In the genomic region with DNA sequence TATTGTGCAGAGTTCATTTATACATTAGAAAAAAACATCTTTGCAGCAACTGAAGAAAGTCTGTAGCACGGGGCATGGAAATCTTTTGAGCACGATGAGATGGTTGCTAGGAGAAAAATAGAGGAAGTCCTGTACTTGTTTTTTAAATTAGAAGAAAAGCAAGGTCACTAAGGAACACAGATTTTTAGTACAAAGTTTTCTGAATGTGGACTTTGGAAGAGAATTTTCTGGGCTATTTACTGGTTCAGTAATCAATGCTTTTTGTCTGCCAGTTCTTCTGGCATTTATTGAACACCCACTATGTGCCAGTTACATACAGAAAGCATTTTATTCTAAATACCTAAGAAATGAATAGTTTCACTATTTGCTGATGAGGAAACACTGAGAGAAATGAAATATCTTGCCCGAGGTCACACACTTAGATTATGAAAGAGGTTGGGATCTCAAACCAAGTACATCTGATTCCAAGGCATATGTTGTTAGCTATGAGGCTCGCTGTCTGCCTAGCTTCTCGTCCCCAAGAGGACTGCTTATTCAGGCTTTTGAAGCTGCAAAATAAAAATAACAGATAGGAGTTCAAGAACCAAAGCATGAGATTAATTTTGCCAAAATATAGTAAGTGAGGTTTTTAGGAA, we compare ENCODE assay signal across 1 cellular context.
TF ChIP-seq lines count a peak whose summit lies in the region.

No MANE protein-coding gene starts in this region.

TF ChIP-seq in A549, 52 proteins besides CTCF, POLR2A, EP300 and RAD21 (continued from another document):
- no peak for TF ChIP-seq HOXB13 (CRISPR knock-in tag; IDR thresholded peaks at IDR 0.05; ENCODE audit: low read depth)
- peak; percentile 44 to 59; a peak in 3 of 4 replicates for TF ChIP-seq CEBPB (IDR thresholded peaks at IDR 0.05)
